Comparison of ENCODE assay signal across 9 cellular contexts in the genomic region with DNA sequence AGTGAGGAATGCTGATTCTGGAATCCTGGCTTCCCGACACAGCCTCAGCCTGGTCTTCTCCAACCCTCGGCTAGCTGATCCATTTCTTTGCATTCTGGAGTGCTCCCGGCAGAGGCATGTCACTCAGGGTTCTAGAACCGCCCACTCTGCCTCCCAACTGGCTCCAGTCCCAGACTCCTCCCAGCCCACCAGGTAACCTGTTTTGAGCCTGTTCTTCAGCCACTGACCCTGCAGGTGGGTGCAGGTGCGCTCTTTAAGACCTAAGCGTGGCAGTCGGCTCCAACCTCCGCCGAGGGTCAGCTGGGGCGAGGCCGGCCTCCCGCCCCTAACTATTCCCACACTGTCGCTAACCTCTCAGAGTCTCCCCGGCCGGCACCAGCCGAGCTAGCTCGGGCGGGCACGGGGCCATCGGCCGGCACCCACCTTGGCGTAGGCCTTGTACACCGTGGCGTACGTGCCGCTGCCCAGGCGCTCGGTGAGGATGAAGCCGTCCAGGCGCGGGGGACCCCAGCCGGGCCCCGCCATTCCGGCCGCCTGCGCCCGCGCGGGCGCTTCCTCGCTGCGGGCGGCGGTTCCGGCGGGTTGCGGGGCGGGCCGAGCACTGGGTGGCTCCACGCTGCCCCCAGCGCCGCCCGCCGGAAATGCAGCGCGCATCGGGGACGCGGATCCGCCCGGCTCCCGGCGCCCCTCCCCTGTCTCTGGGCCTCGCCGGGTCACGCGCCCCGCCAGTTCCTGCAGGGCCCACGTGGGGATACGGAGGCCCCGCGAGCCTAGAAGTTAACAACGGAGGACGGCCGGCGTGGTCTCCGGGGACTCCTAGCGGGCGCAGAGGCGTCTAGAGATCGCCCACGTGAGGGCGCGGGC. TPM values are rescaled to one million over a fixed set of nuclear protein-coding genes. Genes with fewer than 3 reads are reported as not detected.
DNase-seq lines count a peak whose midpoint lies in the region; ATAC-seq, FAIRE-seq and TF ChIP-seq lines count a peak whose summit lies in the region.
"Had no signal": no experiment of that assay in that cellular context is flagged by ENCODE, and none has a peak within 500 bp of the region (broad histone marks: within the 10 kb centered on the region; RNA-seq: fewer than 3 reads in every experiment).

A gene with protein sequence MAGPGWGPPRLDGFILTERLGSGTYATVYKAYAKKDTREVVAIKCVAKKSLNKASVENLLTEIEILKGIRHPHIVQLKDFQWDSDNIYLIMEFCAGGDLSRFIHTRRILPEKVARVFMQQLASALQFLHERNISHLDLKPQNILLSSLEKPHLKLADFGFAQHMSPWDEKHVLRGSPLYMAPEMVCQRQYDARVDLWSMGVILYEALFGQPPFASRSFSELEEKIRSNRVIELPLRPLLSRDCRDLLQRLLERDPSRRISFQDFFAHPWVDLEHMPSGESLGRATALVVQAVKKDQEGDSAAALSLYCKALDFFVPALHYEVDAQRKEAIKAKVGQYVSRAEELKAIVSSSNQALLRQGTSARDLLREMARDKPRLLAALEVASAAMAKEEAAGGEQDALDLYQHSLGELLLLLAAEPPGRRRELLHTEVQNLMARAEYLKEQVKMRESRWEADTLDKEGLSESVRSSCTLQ (minus strand): TSS at position 576 of the 864 bp plus-strand sequence. CDS start 51 bp downstream, at position 525.

- TF ChIP-seq POLR2A in GM19193 (IDR thresholded peaks at IDR 0.05; ENCODE audit: extremely low read depth, insufficient read depth, insufficient read length), result peak; percentile 69

- H3K27me3 ChIP-seq in keratinocyte (ENCODE audit: control insufficient read depth, extremely low read depth, insufficient read depth, low read length), result no peaks in the 10 kb centered on the region

- peaks cover 4 to 15% of the 10 kb centered on the region in 2 experiments for H3K36me3 ChIP-seq in keratinocyte (ENCODE audit: control insufficient read depth in 2 of 2, extremely low read depth in 1 of 2, insufficient read depth in 2 of 2, low read length in 2 of 2)

- H3K9ac ChIP-seq in keratinocyte (ENCODE audit: control insufficient read depth, extremely low read depth, insufficient read depth, low read length), result peak within 1 kb of the TSS; percentile 81

- peak within 1 kb of the TSS; percentile 83 for H2AFZ ChIP-seq in keratinocyte (ENCODE audit: control insufficient read depth, low read length)

- no peaks in the 10 kb centered on the region for H3K79me2 ChIP-seq in keratinocyte (ENCODE audit: control insufficient read depth, insufficient read depth, low read length)

- TF ChIP-seq CTCF in keratinocyte (optimal IDR thresholded peaks at IDR 0.05 in 1 of 3, IDR thresholded peaks at IDR 0.05 in 1 of 3, conservative IDR thresholded peaks at IDR 0.05 in 1 of 3; ENCODE audit: extremely low read depth in 1 of 3, insufficient read depth in 2 of 3, low read length in 3 of 3), result peak in 2 of 3 experiments; percentile 51 to 69

- DNase-seq in AML-193 (lab: John Stamatoyannopoulos, UW) (peak; percentile 81 to 83), NCI-H460 (ENCODE audit: extremely low read depth, low read depth) (peak; percentile 73), cerebellar nuclear complex (lab: John Stamatoyannopoulos, UW) (peak; percentile 10 to 53), keratinocyte (ENCODE audit: low read depth, low spot score) (no peak)
- peak; percentile 89 for DNase-seq in activated CD4-positive, alpha-beta T cell treated with anti-CD3 and anti-CD28 coated beads for 1 hour
- DNase-seq in stimulated activated CD4-positive, alpha-beta T cell treated with anti-CD3 and anti-CD28 coated beads, Interleukin-15, amount 100 ng/mL, for 1 hour (ENCODE audit: low read depth in 1 of 2, low spot score in 1 of 2), result peak; percentile 89 to 93

- FAIRE-seq in keratinocyte (lab: Jason Lieb, UNC), result peak; percentile 83
- FAIRE-seq: endometrium had no signal

- peak within 1 kb of the TSS; percentile 77 for H3K27ac ChIP-seq in keratinocyte (ENCODE audit: control insufficient read depth, insufficient read depth, low read length)

- ATAC-seq in HG03432 (IDR thresholded peaks at IDR 0.05; ENCODE audit: unreplicated experiment), result peak; percentile 82

- H3K4me3 ChIP-seq in keratinocyte (ENCODE audit: control insufficient read depth in 2 of 3, extremely low read depth in 1 of 3, insufficient read depth in 2 of 3, low read depth in 1 of 3, low read length in 3 of 3), result peak within 1 kb of the TSS; percentile 77 to 92 (median 87)

- no peaks in the 10 kb centered on the region for H4K20me1 ChIP-seq in keratinocyte (ENCODE audit: control insufficient read depth, extremely low read depth, insufficient read depth, low read length)

- peak within 1 kb of the TSS; percentile 87 for H3K4me2 ChIP-seq in keratinocyte (ENCODE audit: control insufficient read depth, extremely low read depth, insufficient read depth, low read depth, low read length)

- no peaks in the 10 kb centered on the region for H3K9me1 ChIP-seq in keratinocyte (ENCODE audit: control insufficient read depth, extremely low read depth, insufficient read depth, low read length)

- no peaks in the 10 kb centered on the region for H3K9me3 ChIP-seq in keratinocyte (ENCODE audit: control insufficient read depth, low read depth, low read length)

- H3K4me1 ChIP-seq in keratinocyte (ENCODE audit: control insufficient read depth, extremely low read depth, insufficient read depth, low read length), result peaks cover 14% of the 10 kb centered on the region

- dilution Hi-C loops in keratinocyte (cut with MboI; ENCODE audit: extremely low pct_ligation_motif_present, low sequenced_read_pairs), result no loop called here

RNA-seq across cellular contexts. Expression of the gene that starts here (rescaled TPM):
- 32.1 and 32.7 TPM in 2 replicates for total RNA-seq in NCI-H460 (2014; rRNA removed; shearing (Covaris generic))
- 194 and 223 TPM in 2 replicates for polyA plus RNA-seq in NCI-H460 (2014; cell fraction: nucleus; rRNA removed)
- polyA plus RNA-seq in keratinocyte, result 12.0 to 26.4 TPM (median 16.5 TPM) in 3 replicates
- 30.4 TPM for polyA plus RNA-seq in keratinocyte (2011; ENCODE audit: low read depth)
- 12.2 and 14.8 TPM in 2 replicates for polyA plus RNA-seq in keratinocyte (2011; cell fraction: cytosol; rRNA removed)
- polyA plus RNA-seq in keratinocyte (2011; cell fraction: nucleus; rRNA removed), result 84.1 and 86.4 TPM in 2 replicates
- 17.7 and 48.6 TPM in 2 replicates for polyA plus RNA-seq in keratinocyte (2012; ENCODE audit: low replicate concordance)
- polyA minus RNA-seq in keratinocyte, result 8.8 to 21.0 TPM (median 19.1 TPM) in 3 replicates
- polyA minus RNA-seq in keratinocyte (2011; cell fraction: cytosol; rRNA and poly(A)+ RNA removed), result 10.6 TPM
- 10.8 and 11.5 TPM in 2 replicates for polyA minus RNA-seq in keratinocyte (2011; cell fraction: nucleus; rRNA and poly(A)+ RNA removed)
